Comparison of ENCODE assay signal across 9 cellular contexts in the genomic region with DNA sequence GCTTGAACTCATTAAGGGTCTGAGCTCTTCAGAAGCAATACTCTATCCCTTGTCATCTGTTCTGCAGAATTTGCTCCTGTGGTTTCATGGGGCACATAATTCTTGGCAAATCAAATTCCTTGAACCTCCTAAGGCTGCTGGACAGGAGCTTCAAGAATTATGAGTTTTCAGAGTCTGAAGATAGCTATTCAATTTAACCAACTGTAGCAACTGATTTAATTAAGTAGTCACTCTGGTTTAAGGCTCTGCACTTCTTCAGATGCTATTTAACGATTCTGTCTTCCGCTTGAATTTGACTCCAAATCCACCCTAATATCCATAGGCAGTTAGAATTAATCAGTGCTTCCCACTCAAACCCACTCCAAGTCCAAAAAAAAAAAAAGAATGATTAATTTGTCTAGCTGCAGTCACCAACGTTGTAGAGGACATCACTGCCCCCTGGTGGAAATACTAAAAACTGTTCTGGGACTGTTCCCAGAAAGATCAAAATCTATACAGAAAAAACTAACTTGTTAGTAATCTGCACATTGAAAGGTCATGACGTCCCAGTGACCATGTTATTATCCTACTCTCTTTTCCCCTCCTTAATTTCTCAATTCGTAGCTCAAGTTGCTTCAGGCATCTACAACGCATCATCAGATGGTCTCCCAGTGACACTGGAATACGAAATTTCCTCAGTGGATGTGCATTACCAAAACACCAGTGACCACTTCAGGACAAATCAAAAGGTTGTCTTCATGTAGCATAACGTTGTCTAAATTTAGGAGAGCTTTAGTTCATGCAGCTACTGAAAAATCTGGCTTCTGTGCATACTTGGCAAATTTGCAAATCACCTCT.
A peak's percentile ranks its signal among the peaks of the same experiment; 100 is the strongest.
DNase-seq lines count a peak whose midpoint lies in the region; ATAC-seq and TF ChIP-seq lines count a peak whose summit lies in the region.
"Had no signal": no experiment of that assay in that cellular context is flagged by ENCODE, and none has a peak within 500 bp of the region (broad histone marks: within the 10 kb centered on the region; RNA-seq: fewer than 3 reads in every experiment).

No MANE protein-coding gene starts in this region.

- H3K4me1 ChIP-seq in HAP-1, result 0 out of 2 replicates have a peak, but pooled peaks cover 2% of the 10 kb centered on the region

- H3K4me1 Mint-ChIP-seq in MCF 10A (ENCODE audit: insufficient read depth, unreplicated experiment), result peaks cover 8% of the 10 kb centered on the region

- TF ChIP-seq CTCF in MCF 10A (IDR thresholded peaks at IDR 0.05; ENCODE audit: unreplicated experiment), result peak; percentile 61

- peak; percentile 24 for DNase-seq in NCI-H146 (lab: John Stamatoyannopoulos, UW)
- no peak for DNase-seq in NCI-H146 treated with DMSO at 0.1 percent for 48 hours (lab: John Stamatoyannopoulos, UW; ENCODE audit: unreplicated experiment)
- peak; percentile 67 to 73 for DNase-seq in HAP-1 (ENCODE audit: low spot score in 2 of 2)
- peak; percentile 35 for DNase-seq in NCI-H774 (lab: John Stamatoyannopoulos, UW)
- peak; percentile 67 for DNase-seq in MCF 10A (ENCODE audit: unreplicated experiment)
- DNase-seq in left lobe of liver (ENCODE audit: low spot score), result no peak
- no peak for DNase-seq in middle frontal gyrus (ENCODE audit: extremely low spot score, low spot score)

- no peaks in the 10 kb centered on the region for H3K36me3 Mint-ChIP-seq in MCF 10A (ENCODE audit: insufficient read depth, unreplicated experiment)

- no peaks in the 10 kb centered on the region for H3K27me3 ChIP-seq in HAP-1 (ENCODE audit: low read depth)
- H3K27me3 ChIP-seq: BLaER1 treated with 17β-estradiol and CSF1 and Interleukin-3, amounts not matched to agents 10 nM and 100 nM had no signal

- no peaks in the 10 kb centered on the region for H3K9me3 Mint-ChIP-seq in MCF 10A (ENCODE audit: unreplicated experiment)

- CTCF ChIA-PET in MCF 10A (lab: Yijun Ruan, JAX), result interaction anchor here (0.5 to 8.3 kb wide), 73 partner anchors 10 to 956 kb away, joined by 3 to 60 read pairs (median 4); partner anchors contain the start of genes ALG10B and CPNE8

- BruUV-seq in MCF 10A (replicated peaks; lab: Mats Ljungman, UMichigan), result no TSS peak

- H3K9me3 ChIP-seq in HAP-1, result no peaks in the 10 kb centered on the region
- H3K9me3 ChIP-seq: BLaER1 treated with 17β-estradiol and CSF1 and Interleukin-3, amounts not matched to agents 10 nM and 100 nM had no signal

- ATAC-seq in left lobe of liver (peak; percentile 84), GM21576 (IDR thresholded peaks at IDR 0.05; ENCODE audit: unreplicated experiment) (no peak)

- H3K27ac Mint-ChIP-seq in MCF 10A (ENCODE audit: low read depth, unreplicated experiment), result no peak overlapping the region

- intact Hi-C loops in MCF 10A (cut with micrococcal nuclease), result loop anchor here (1.0 to 2.0 kb wide), 6 partner anchors 128 to 944 kb away; no protein-coding TSS in a partner anchor

- no peaks in the 10 kb centered on the region for H3K27me3 Mint-ChIP-seq in MCF 10A (ENCODE audit: insufficient read depth, unreplicated experiment)

- no peak overlapping the region for H3K4me3 ChIP-seq in HAP-1
- H3K4me3 ChIP-seq: BLaER1 treated with 17β-estradiol and CSF1 and Interleukin-3, amounts not matched to agents 10 nM and 100 nM had no signal

- in situ Hi-C loops in HAP-1 (cut with MboI; ENCODE audit: low sequenced_read_pairs), result loop anchor here (10.0 to 25.0 kb wide), 3 partner anchors 161 to 936 kb away; no protein-coding TSS in a partner anchor

- H3K36me3 ChIP-seq in HAP-1 (replicated peaks), result no peaks in the 10 kb centered on the region
- H3K36me3 ChIP-seq: BLaER1 treated with 17β-estradiol and CSF1 and Interleukin-3, amounts not matched to agents 10 nM and 100 nM had no signal

- POLR2A ChIA-PET in MCF 10A (lab: Yijun Ruan, JAX), result interaction anchor here (1.0 to 1.2 kb wide), 3 partner anchors 352 to 945 kb away, joined by 3 to 5 read pairs (median 5); no protein-coding TSS in a partner anchor

- no peak overlapping the region for H3K4me3 Mint-ChIP-seq in MCF 10A (ENCODE audit: unreplicated experiment)

Comparison
In these comparisons a context has a peak if more than half of its experiments do, and no peak if none do; other contexts are left out.
1. DNase-seq: peak in NCI-H146 (single experiment), HAP-1 (2 of 2), NCI-H774 (single experiment) and MCF 10A (single experiment); none in NCI-H146 treated with DMSO at 0.1 percent for 48 hours (single experiment), left lobe of liver (single experiment) and middle frontal gyrus (single experiment).